Comparison of ENCODE assay signal across 8 cellular contexts in the genomic region with DNA sequence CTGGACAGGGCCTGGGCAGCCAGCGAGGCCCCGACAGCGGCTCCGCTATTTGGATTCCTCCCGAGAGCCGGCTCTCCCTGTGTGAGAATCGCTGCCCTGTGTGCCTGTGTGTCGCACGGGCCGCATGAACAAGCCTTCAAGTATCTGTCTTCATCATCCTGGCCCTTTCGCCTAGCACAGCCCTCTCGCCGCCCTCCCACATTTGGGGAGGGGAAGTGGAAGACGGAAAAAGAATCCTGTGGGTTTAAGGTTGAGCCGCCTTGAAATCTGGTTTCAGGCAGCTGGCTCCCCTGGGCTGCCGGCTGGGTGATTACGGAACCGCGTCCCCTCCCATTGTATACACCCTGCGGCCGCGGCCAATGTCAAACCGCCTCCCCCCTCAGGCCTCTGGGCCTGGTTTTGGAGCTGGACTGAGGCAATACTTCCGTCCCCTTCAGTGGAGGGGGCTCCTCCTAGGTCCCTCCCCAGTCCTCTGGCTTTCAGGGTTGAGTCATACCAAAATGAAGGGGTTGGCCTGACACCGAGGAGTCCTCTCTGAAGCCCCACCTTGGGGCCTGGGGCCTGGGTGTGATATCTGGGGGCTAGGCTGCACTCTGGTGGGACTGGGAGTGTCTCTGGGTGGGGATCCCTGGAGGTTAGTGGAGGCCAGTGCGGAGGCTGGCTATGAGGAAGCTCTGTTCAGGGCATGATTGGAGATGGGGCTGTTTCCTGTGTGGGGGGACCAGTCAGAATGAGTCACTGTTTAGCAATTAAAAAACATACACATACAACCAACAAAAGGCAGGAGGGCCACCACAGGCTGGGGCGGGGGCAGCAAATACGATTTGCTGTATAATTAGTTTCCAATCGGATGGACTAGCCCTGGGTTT.
A peak's percentile ranks its signal among the peaks of the same experiment; 100 is the strongest.
DNase-seq lines count a peak whose midpoint lies in the region; ATAC-seq lines count a peak whose summit lies in the region.

No MANE protein-coding gene starts in this region.

- H3K9ac ChIP-seq in mucosa of stomach (ENCODE audit: low read length), result peak overlapping the region; percentile 99

- peak; percentile 28 for ATAC-seq in HG02943 (IDR thresholded peaks at IDR 0.05; ENCODE audit: low read depth, unreplicated experiment)

- H3K27me3 ChIP-seq in mucosa of stomach (ENCODE audit: control insufficient read depth, insufficient read depth, low read length), result no peaks in the 10 kb centered on the region

- peaks cover 49% of the 10 kb centered on the region for H3K4me1 ChIP-seq in mucosa of stomach (ENCODE audit: control insufficient read depth, insufficient read depth, low read length)

- DNase-seq in NCI-H2081 (lab: John Stamatoyannopoulos, UW), result peak; percentile 8 to 47
- no peak for DNase-seq in NCI-H2081 treated with DMSO at 0.1 percent for 48 hours (lab: John Stamatoyannopoulos, UW)
- peak; percentile 99 for DNase-seq in NOMO-1 treated with DMSO at 0.1 percent for 48 hours (lab: John Stamatoyannopoulos, UW; ENCODE audit: unreplicated experiment)
- DNase-seq in activated CD8-positive, alpha-beta memory T cell treated with anti-CD3 and anti-CD28 coated beads, Interleukin-2, amount 50 U/mL, for 4 hours, result peak; percentile 74
- DNase-seq in epidermal melanocyte (ENCODE audit: insufficient read length, low spot score), result peak; percentile 57
- DNase-seq in stimulated activated CD8-positive, alpha-beta memory T cell treated with anti-CD3 and anti-CD28 coated beads, Interleukin-7, amount 100 ng/mL, for 1 hour (ENCODE audit: low read depth in 2 of 2), result peak; percentile 46 to 48

- peak overlapping the region; percentile 98 for H3K4me3 ChIP-seq in mucosa of stomach (ENCODE audit: low read length)

- peaks cover 6% of the 10 kb centered on the region for H3K36me3 ChIP-seq in mucosa of stomach (ENCODE audit: control insufficient read depth, insufficient read depth, low read length)

- H3K9me3 ChIP-seq in mucosa of stomach (ENCODE audit: control insufficient read depth, low read length), result no peaks in the 10 kb centered on the region
